Comparison of ENCODE assay signal across 15 cellular contexts in genomic region chr1:15212216-15212988, GRCh38. TPM values are rescaled to one million over a fixed set of nuclear protein-coding genes. Genes with fewer than 3 reads are reported as not detected.
DNase-seq lines count a peak whose midpoint lies in the region; ATAC-seq and TF ChIP-seq lines count a peak whose summit lies in the region.
"Had no signal": no experiment of that assay in that cellular context is flagged by ENCODE, and none has a peak within 500 bp of the region (broad histone marks: within the 10 kb centered on the region; RNA-seq: fewer than 3 reads in every experiment).

No MANE protein-coding gene starts in this region.

- H3K4me3 ChIP-seq in Peyer's patch: no peak overlapping the region
- H3K4me3 ChIP-seq in stomach: no peak overlapping the region
- H3K4me3 ChIP-seq: gastrocnemius medialis had no signal

- H3K9me3 ChIP-seq in Peyer's patch: no peaks in the 10 kb centered on the region
- H3K9me3 ChIP-seq in stomach: no peaks in the 10 kb centered on the region
- H3K9me3 ChIP-seq: gastrocnemius medialis had no signal

- DNase-seq in Peyer's patch (no peak), cerebellar cortex (ENCODE audit: low spot score) (peak; percentile 58), mesenteric fat pad (ENCODE audit: low spot score) (peak; percentile 76), stomach (peak; percentile 21), GM10266 (ENCODE audit: extremely low spot score) (no peak), kidney glomerular epithelial cell (lab: John Stamatoyannopoulos, UW) (no peak)
- DNase-seq in stimulated activated CD8-positive, alpha-beta memory T cell treated with anti-CD3 and anti-CD28 coated beads, Interleukin-4, amount 100 ng/mL, for 48 hours: no peak
- DNase-seq: gastrocnemius medialis; natural killer cell; NCI-H345; stimulated activated naive CD8-positive, alpha-beta T cell treated with anti-CD3 and anti-CD28 coated beads, Interleukin-15, Interleukin-2, amounts not matched to agents 100 U/mL and 50 U/mL, for 24 hours; T-helper 2 cell had no signal

- intact Hi-C loops in stomach (cut with DNase I; ENCODE audit: low total_unique reads): no loop called here

- peaks cover 0 to 14% (median 0%) of the 10 kb centered on the region in 4 donors for H3K4me1 ChIP-seq in Peyer's patch
- H3K4me1 ChIP-seq in stomach: peaks cover 45 to 98% (median 70%) of the 10 kb centered on the region in 4 donors

- H3K27ac ChIP-seq in Peyer's patch (peak overlapping the region in 3 of 4 donors; percentile 11 to 63 (median 39)), stomach (peak overlapping the region in 3 of 5 donors; percentile 70 to 82 (median 76))

- H3K36me3 ChIP-seq in Peyer's patch (peaks cover 0 to 7% (median 0%) of the 10 kb centered on the region in 3 donors), stomach (peaks cover 0 to 20% (median 11%) of the 10 kb centered on the region in 4 donors)
- H3K36me3 ChIP-seq: gastrocnemius medialis had no signal

- no peak for TF ChIP-seq CTCF in Peyer's patch (IDR thresholded peaks at IDR 0.05)
- TF ChIP-seq CTCF in stomach (IDR thresholded peaks at IDR 0.05): no peak
- TF ChIP-seq CTCF in GM10266 (IDR thresholded peaks at IDR 0.05; ENCODE audit: control insufficient read depth, insufficient read depth, low read depth, missing control alignments): no peak

- no peaks in the 10 kb centered on the region for H3K27me3 ChIP-seq in Peyer's patch
- H3K27me3 ChIP-seq in stomach: no peaks in the 10 kb centered on the region
- H3K27me3 ChIP-seq: gastrocnemius medialis had no signal

- TF ChIP-seq POLR2A in Peyer's patch (IDR thresholded peaks at IDR 0.05) (no peak), stomach (IDR thresholded peaks at IDR 0.05) (no peak)

- no peak for ATAC-seq in HG03565 (IDR thresholded peaks at IDR 0.05; ENCODE audit: unreplicated experiment)
- ATAC-seq: activated T-helper 17 cell treated with anti-CD3 and anti-CD28 coated beads, Interleukin-2, amount 50 U/mL, for 72 hours; gastrocnemius medialis; stimulated activated naive CD8-positive, alpha-beta T cell treated with anti-CD3 and anti-CD28 coated beads, Interleukin-15, Interleukin-2, amounts not matched to agents 100 U/mL and 50 U/mL, for 24 hours had no signal

- WGBS in stomach, 5 donors: 55 to 68% (median 62%) methylated on average over 18 to 19 of the region's 19 CpGs

- no peak for TF ChIP-seq EP300 in stomach (IDR thresholded peaks at IDR 0.05)

RNA-seq across cellular contexts. Expression of gene FHAD1, which starts 34.6 kb away (rescaled TPM):
- total RNA-seq in Peyer's patch (1 to 10 TPM in 1 of 4 donors, under 1 TPM in 1, not detected in 2; 0.95 to 1.7 TPM), mesenteric fat pad (0.55 TPM), stomach (1 to 10 TPM in 2 of 5 donors, under 1 TPM in 1, not detected in 2; 0.45 to 5.1 (median 2.9) TPM)
- polyA plus RNA-seq in stomach: 1 to 10 TPM in 2 of 3 donors, under 1 TPM in 1; 0.38 to 1.7 (median 1.1) TPM
- total RNA-seq: activated T-helper 17 cell treated with anti-CD3 and anti-CD28 coated beads, Interleukin-2, amount 50 U/mL, for 72 hours; gastrocnemius medialis had no signal

RNA-seq across cellular contexts. Expression of gene TMEM51, which starts 58.9 kb away (rescaled TPM):
- total RNA-seq in Peyer's patch: 10 to 100 TPM in 3 of 4 donors, 1 to 10 TPM in 1; 3.3 to 31.0 (median 20.6) TPM
- 4.3 TPM for total RNA-seq in mesenteric fat pad
- total RNA-seq in stomach: 10 to 100 TPM in 4 of 5 donors, 1 to 10 TPM in 1; 1.2 to 32.2 (median 13.8) TPM
- polyA plus RNA-seq in stomach: 10 to 100 TPM; 13.6 to 18.2 (median 17.2) TPM
- total RNA-seq: activated CD8-positive, alpha-beta memory T cell treated with anti-CD3 and anti-CD28 coated beads for 36 hours; activated T-helper 17 cell treated with anti-CD3 and anti-CD28 coated beads, Interleukin-2, amount 50 U/mL, for 72 hours; natural killer cell had no signal

Comparison
In these comparisons a context has a peak if more than half of its experiments do, and no peak if none do; other contexts are left out.
1. DNase-seq: peak in cerebellar cortex (single experiment), mesenteric fat pad (single experiment) and stomach (single experiment); none in Peyer's patch (0 of 3), stimulated activated CD8-positive, alpha-beta memory T cell treated with anti-CD3 and anti-CD28 coated beads, Interleukin-4, amount 100 ng/mL, for 48 hours (single experiment), GM10266 (single experiment) and kidney glomerular epithelial cell (single experiment).